Comparison of ENCODE assay signal across 1 cellular context in genomic region chr6:26058477-26059033, GRCh38.
TF ChIP-seq lines count a peak whose summit lies in the region.

No MANE protein-coding gene starts in this region.

TF ChIP-seq in WTC11, 78 proteins besides CTCF, POLR2A, EP300 and RAD21:
- TF ChIP-seq ZNF121 (CRISPR knock-in tag; IDR thresholded peaks at IDR 0.05), result peak; percentile 60; the same call in 1 of the 2 replicates
TF ChIP-seq in WTC11: peak in this region for 1; not testable (repeated sequence) for 77.
